12 cellular contexts compared by ENCODE assay signal in the genomic region with DNA sequence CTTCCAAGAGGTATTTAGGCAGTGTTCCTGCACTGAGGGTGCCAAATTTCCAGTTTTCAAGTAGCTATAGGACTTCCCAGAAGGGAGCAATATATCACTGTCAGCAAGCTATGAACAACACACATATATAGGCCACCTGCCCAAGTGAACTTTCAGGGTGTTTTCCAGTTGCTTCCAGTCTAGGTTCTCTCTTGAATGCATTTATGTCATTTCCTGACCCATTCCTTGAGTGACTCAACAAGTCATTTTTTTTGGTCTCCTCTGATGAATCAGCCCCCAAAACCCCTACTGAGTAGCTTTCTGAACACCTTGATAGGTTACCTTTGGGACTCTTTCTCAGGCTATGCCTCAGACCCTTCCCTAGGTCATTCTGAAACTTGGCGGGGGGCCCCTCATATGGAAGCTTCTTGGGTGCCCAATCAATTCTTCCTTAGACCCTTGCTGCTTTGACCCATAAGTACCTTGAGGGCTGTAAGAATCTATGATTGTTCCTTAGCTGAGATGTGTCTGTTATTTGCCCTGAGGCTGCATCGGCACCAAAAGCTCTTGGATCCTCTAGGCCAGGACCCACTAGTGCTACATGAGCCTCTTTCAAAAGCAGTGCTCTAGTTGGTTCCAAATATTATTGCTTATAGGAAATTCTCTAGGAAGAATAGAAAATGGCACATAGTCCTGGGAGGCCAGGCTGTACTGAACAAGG. TPM values are rescaled to one million over a fixed set of nuclear protein-coding genes. Genes with fewer than 3 reads are reported as not detected.
A peak's percentile ranks its signal among the peaks of the same experiment; 100 is the strongest.
DNase-seq lines count a peak whose midpoint lies in the region; ATAC-seq, FAIRE-seq and TF ChIP-seq lines count a peak whose summit lies in the region.
"Had no signal": no experiment of that assay in that cellular context is flagged by ENCODE, and none has a peak within 500 bp of the region (broad histone marks: within the 10 kb centered on the region; RNA-seq: fewer than 3 reads in every experiment).

No MANE protein-coding gene starts in this region.

- H3K4me3 ChIP-seq in fibroblast of villous mesenchyme (ENCODE audit: low read depth, low read length) (no peak overlapping the region), testis (no peak overlapping the region), prostate gland (no peak overlapping the region)
- H3K4me3 ChIP-seq: thoracic aorta had no signal

- intact Hi-C loops in testis (cut with DNase I; ENCODE audit: low total_unique reads): no loop called here
- intact Hi-C loops in prostate gland (cut with DNase I): no loop called here

- TF ChIP-seq CTCF in GM10266 (IDR thresholded peaks at IDR 0.05; ENCODE audit: control insufficient read depth, insufficient read depth, low read depth, missing control alignments): no peak
- no peak for TF ChIP-seq CTCF in fibroblast of villous mesenchyme (IDR thresholded peaks at IDR 0.05; ENCODE audit: insufficient read depth, low read depth, low read length)
- no peak for TF ChIP-seq CTCF in testis (IDR thresholded peaks at IDR 0.05)
- no peak for TF ChIP-seq CTCF in prostate gland (IDR thresholded peaks at IDR 0.05)

- no peaks in the 10 kb centered on the region for H3K36me3 ChIP-seq in testis (ENCODE audit: low read depth, missing control alignments)
- H3K36me3 ChIP-seq in prostate gland: no peaks in the 10 kb centered on the region

- H3K27me3 ChIP-seq in testis (no peaks in the 10 kb centered on the region), prostate gland (replicated peaks; ENCODE audit: insufficient read depth) (no peaks in the 10 kb centered on the region)

- 94 to 100% methylated on average over 2 of the region's 2 CpGs for WGBS in testis, 2 donors
- 90% methylated on average over 2 of the region's 2 CpGs for WGBS in prostate gland

- no peaks in the 10 kb centered on the region for H3K9me3 ChIP-seq in testis
- no peaks in the 10 kb centered on the region for H3K9me3 ChIP-seq in prostate gland
- H3K9me3 ChIP-seq: Caco-2, thoracic aorta had no signal

- DNase-seq in AG08396 (ENCODE audit: low spot score) (peak; percentile 1), GM10266 (ENCODE audit: extremely low spot score) (peak; percentile 18), RCC 7860 (ENCODE audit: low spot score) (peak; percentile 44), fibroblast of villous mesenchyme (ENCODE audit: low read depth) (peak; percentile 10), testis (no peak), prostate gland (ENCODE audit: low spot score) (no peak)
- DNase-seq: Caco-2, islet precursor cell had no signal

- H3K27ac ChIP-seq in testis (no peak overlapping the region), prostate gland (no peak overlapping the region)

- FAIRE-seq in RCC 7860 (lab: Jason Lieb, UNC): no peak
- FAIRE-seq: H1 had no signal

- TF ChIP-seq POLR2A in testis (IDR thresholded peaks at IDR 0.05) (no peak), prostate gland (IDR thresholded peaks at IDR 0.05) (no peak)

- no peaks in the 10 kb centered on the region for H3K4me1 ChIP-seq in testis
- H3K4me1 ChIP-seq in prostate gland (replicated peaks): no peaks in the 10 kb centered on the region

- ATAC-seq in HG03442 (IDR thresholded peaks at IDR 0.05; ENCODE audit: unreplicated experiment) (no peak), GM21526 (IDR thresholded peaks at IDR 0.05; ENCODE audit: low FRiP score, unreplicated experiment) (no peak)

RNA-seq across cellular contexts. Expression of gene DNAJB5, which starts 12.4 kb away (rescaled TPM):
- total RNA-seq in fibroblast of villous mesenchyme (16.1 and 18.1 TPM in 2 replicates), testis (10 to 100 TPM; 44.0 to 49.9 TPM), prostate gland (10 to 100 TPM; 16.5 to 43.3 TPM)
- polyA plus RNA-seq in testis (ENCODE audit: insufficient read depth, low read depth, low replicate concordance): 47.7 TPM

RNA-seq across cellular contexts. Expression of gene PHF24, which starts 43.9 kb away (rescaled TPM):
- total RNA-seq in fibroblast of villous mesenchyme (not detected in 2 replicates), testis (100 to 1,000 TPM in 1 of 2 donors, 10 to 100 TPM in 1; 93.3 to 132 TPM), prostate gland (100 to 1,000 TPM in 1 of 2 donors, not detected in 1; 111 TPM)
- polyA plus RNA-seq in testis (ENCODE audit: insufficient read depth, low read depth, low replicate concordance): 44.8 TPM
- total RNA-seq: Caco-2 had no signal

Comparison
In these comparisons a context has a peak if more than half of its experiments do, and no peak if none do; other contexts are left out.
1. DNase-seq: peak in AG08396 (single experiment), GM10266 (single experiment), RCC 7860 (single experiment) and fibroblast of villous mesenchyme (single experiment); none in testis (single experiment) and prostate gland (single experiment).